Comparison of ENCODE assay signal across 20 cellular contexts in the genomic region with DNA sequence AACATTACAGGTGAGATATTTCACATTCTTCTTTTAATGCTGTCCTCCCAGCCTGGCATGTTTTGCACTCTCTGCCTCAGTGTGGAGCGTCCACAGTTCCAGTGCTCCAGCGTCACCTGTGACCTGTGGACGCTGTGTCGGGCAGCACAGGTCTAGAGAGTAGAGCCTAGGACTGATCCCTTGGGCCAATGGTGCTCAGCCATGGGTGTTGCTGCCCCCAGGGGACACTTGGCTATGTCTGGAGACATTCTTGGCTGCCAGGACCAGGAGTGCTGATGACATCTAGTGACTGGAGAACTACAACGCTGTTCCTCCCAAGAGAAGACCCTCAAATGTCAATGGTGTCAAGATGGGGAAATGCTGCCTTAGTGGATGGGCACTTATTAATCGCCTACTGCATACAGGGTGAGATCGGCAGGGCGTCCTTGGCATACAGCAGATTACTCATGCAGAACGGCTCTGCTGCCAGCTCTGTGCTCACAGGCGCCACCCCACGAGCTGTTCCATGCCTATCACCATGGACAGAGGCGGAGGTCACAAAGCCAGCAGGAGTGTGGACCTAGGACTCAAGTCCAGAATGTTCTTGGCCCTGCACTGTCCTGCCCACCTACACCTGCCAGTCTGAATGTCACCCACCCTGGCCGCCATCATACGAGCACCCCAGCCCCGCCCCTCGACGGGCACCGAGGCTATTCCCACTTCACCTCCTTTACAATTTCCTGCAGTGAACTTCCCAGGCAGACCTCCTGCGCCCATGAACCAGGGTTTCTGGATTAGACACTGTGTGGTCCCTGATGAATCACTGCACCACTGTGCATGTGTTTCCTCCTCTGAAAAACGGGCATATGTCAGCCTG. TPM values are rescaled to one million over a fixed set of nuclear protein-coding genes. Genes with fewer than 3 reads are reported as not detected.
A peak's percentile ranks its signal among the peaks of the same experiment; 100 is the strongest.
DNase-seq lines count a peak whose midpoint lies in the region; ATAC-seq and TF ChIP-seq lines count a peak whose summit lies in the region.
"Had no signal": no experiment of that assay in that cellular context is flagged by ENCODE, and none has a peak within 500 bp of the region (broad histone marks: within the 10 kb centered on the region; RNA-seq: fewer than 3 reads in every experiment).

No MANE protein-coding gene starts in this region.

- H3K27ac Mint-ChIP-seq in WTC11 = no peak overlapping the region

- CTCF ChIA-PET in SK-N-SH (lab: Yijun Ruan, JAX) (interaction anchor here (1.0 to 1.9 kb wide), 4 partner anchors 13 to 215 kb away, joined by 4 to 6 read pairs (median 6); a partner anchor contains a TSS), WTC11 (lab: Charles Lee) (interaction anchor here (0.7 to 1.8 kb wide), 5 partner anchors 13 to 134 kb away, joined by 3 to 6 read pairs (median 4); no protein-coding TSS in a partner anchor)

- no peak overlapping the region for H3K4me2 ChIP-seq in SK-N-SH

- POLR2A ChIA-PET in SK-N-SH (lab: Yijun Ruan, JAX) (no interaction called here), WTC11 (lab: Charles Lee) (no interaction called here)

- peaks cover 24% of the 10 kb centered on the region for H3F3A ChIP-seq in SK-N-SH (replicated peaks; ENCODE audit: insufficient read depth)

- H3K36me3 ChIP-seq in SK-N-SH (replicated peaks in 1 of 2; ENCODE audit: control insufficient read depth in 1 of 2, insufficient read depth in 2 of 2, low read length in 1 of 2) (no peaks in the 10 kb centered on the region), upper lobe of right lung (no peaks in the 10 kb centered on the region), breast epithelium (no peaks in the 10 kb centered on the region)
- H3K36me3 ChIP-seq: esophagus muscularis mucosa, tibial nerve had no signal

- intact Hi-C loops in upper lobe of right lung (cut with DNase I) = no loop called here
- intact Hi-C loops in breast epithelium (cut with DNase I; ENCODE audit: low total_unique reads) = loop anchor here (1.0 kb wide), 1 partner anchor 31 kb away; no protein-coding TSS in a partner anchor

- no peak overlapping the region for H3K4me3 ChIP-seq in SK-N-SH (ENCODE audit: low read depth in 2 of 2, low read length in 1 of 2)
- no peak overlapping the region for H3K4me3 ChIP-seq in upper lobe of right lung
- no peak overlapping the region for H3K4me3 ChIP-seq in breast epithelium
- H3K4me3 ChIP-seq: esophagus muscularis mucosa, tibial nerve had no signal

- H3K9me2 ChIP-seq in SK-N-SH = no peaks in the 10 kb centered on the region

- TF ChIP-seq RAD21 in SK-N-SH (IDR thresholded peaks at IDR 0.05; ENCODE audit: low read length) = no peak

- H3K27ac ChIP-seq in SK-N-SH (ENCODE audit: low read depth in 2 of 2, low read length in 1 of 2) (peak overlapping the region in 1 of 2 experiments; percentile 35; a peak in 1 of 4 replicates), upper lobe of right lung (no peak overlapping the region), breast epithelium (no peak overlapping the region)
- H3K27ac ChIP-seq: esophagus muscularis mucosa, tibial nerve had no signal

- peaks cover 17% of the 10 kb centered on the region; the same call in 1 of the 2 replicates for H3K27me3 Mint-ChIP-seq in WTC11 (ENCODE audit: low read depth)

- no peak overlapping the region for H3K9ac ChIP-seq in SK-N-SH

- H3K79me2 ChIP-seq in SK-N-SH (ENCODE audit: insufficient read depth) = no peaks in the 10 kb centered on the region

- peaks cover 8% of the 10 kb centered on the region for H3K36me3 Mint-ChIP-seq in WTC11

- H3K4me3 Mint-ChIP-seq in WTC11 = no peak overlapping the region

- H3K9me3 Mint-ChIP-seq in WTC11 = peaks cover 23% of the 10 kb centered on the region

- H3K4me1 Mint-ChIP-seq in WTC11 = peaks cover 10% of the 10 kb centered on the region

- DNase-seq in SK-N-SH (peak; percentile 30), WTC11 (ENCODE audit: low spot score) (no peak), iPS-NIHi7 (ENCODE audit: extremely low spot score) (peak; percentile 58), upper lobe of right lung (no peak), breast epithelium (ENCODE audit: low spot score in 2 of 2) (no peak), activated gamma-delta T cell (lab: John Stamatoyannopoulos, UW) (no peak), NCI-H1694 (lab: John Stamatoyannopoulos, UW) (no peak)
- DNase-seq: activated CD4-positive, alpha-beta T cell treated with anti-CD3 and anti-CD28 coated beads, Interleukin-2, amount 50 U/mL, for 4 hours; activated T-cell treated with anti-CD3 and anti-CD28 coated beads, Interleukin-2, amount 50 U/mL, for 48 hours; COR-L47; GF-D8; hypothalamus; KG1; NCI-H1930; NCI-H526; retina had no signal

- H3K4me1 ChIP-seq in SK-N-SH (ENCODE audit: control insufficient read depth in 1 of 2, insufficient read depth in 2 of 2, low read depth in 1 of 2, low read length in 1 of 2) = peaks cover 0 to 17% of the 10 kb centered on the region in 2 experiments; a peak in 1 of 4 replicates
- no peaks in the 10 kb centered on the region for H3K4me1 ChIP-seq in upper lobe of right lung
- no peaks in the 10 kb centered on the region for H3K4me1 ChIP-seq in breast epithelium

- no peaks in the 10 kb centered on the region for H4K20me1 ChIP-seq in SK-N-SH (ENCODE audit: insufficient read depth)

- no peak for TF ChIP-seq EP300 in SK-N-SH (IDR thresholded peaks at IDR 0.05; ENCODE audit: borderline replicate concordance in 1 of 2, low read depth in 1 of 2, low read length in 1 of 2)

- no peak for ATAC-seq in SK-N-SH treated with all-trans-retinoic acid at 6 μM for 48 hours
- ATAC-seq in WTC11 = peak; percentile 24; the same call in 1 of the 2 replicates
- ATAC-seq in upper lobe of right lung = no peak
- ATAC-seq: natural killer cell treated with Interleukin-12 subunit alpha and Interleukin-12 subunit beta and Interleukin-15 and Interleukin-18, amount 100 ng/mL, for 72 hours had no signal

- no peak for TF ChIP-seq POLR2A in breast epithelium (IDR thresholded peaks at IDR 0.05)

- H2AFZ ChIP-seq in SK-N-SH (ENCODE audit: low read depth) = no peak overlapping the region

- TF ChIP-seq CTCF in SK-N-SH (IDR thresholded peaks at IDR 0.05) (no peak), WTC11 (IDR thresholded peaks at IDR 0.05) (no peak), upper lobe of right lung (IDR thresholded peaks at IDR 0.05) (peak; percentile 9), breast epithelium (IDR thresholded peaks at IDR 0.05) (no peak)

- WGBS in SK-N-SH (ENCODE audit: low lambda C conversion rate) = 44% methylated on average over 17 of the region's 20 CpGs

- no peaks in the 10 kb centered on the region for H3K27me3 ChIP-seq in SK-N-SH (ENCODE audit: insufficient read depth)
- peaks cover 5% of the 10 kb centered on the region for H3K27me3 ChIP-seq in upper lobe of right lung
- H3K27me3 ChIP-seq in breast epithelium = peaks cover 0 to 17% of the 10 kb centered on the region in 2 donors

- no peaks in the 10 kb centered on the region for H3K9me3 ChIP-seq in SK-N-SH
- H3K9me3 ChIP-seq in upper lobe of right lung = no peaks in the 10 kb centered on the region
- H3K9me3 ChIP-seq in breast epithelium = no peaks in the 10 kb centered on the region
- H3K9me3 ChIP-seq: esophagus muscularis mucosa had no signal

TF ChIP-seq in SK-N-SH treated with all-trans-retinoic acid at 6 μM for 48 hours, 23 proteins besides CTCF, POLR2A, EP300 and RAD21:
- TF ChIP-seq, protein P1, sequence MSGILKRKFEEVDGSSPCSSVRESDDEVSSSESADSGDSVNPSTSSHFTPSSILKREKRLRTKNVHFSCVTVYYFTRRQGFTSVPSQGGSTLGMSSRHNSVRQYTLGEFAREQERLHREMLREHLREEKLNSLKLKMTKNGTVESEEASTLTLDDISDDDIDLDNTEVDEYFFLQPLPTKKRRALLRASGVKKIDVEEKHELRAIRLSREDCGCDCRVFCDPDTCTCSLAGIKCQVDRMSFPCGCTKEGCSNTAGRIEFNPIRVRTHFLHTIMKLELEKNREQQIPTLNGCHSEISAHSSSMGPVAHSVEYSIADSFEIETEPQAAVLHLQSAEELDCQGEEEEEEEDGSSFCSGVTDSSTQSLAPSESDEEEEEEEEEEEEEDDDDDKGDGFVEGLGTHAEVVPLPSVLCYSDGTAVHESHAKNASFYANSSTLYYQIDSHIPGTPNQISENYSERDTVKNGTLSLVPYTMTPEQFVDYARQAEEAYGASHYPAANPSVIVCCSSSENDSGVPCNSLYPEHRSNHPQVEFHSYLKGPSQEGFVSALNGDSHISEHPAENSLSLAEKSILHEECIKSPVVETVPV (CRISPR knock-in tag; IDR thresholded peaks at IDR 0.05) = no peak

TF ChIP-seq in WTC11, 78 proteins besides CTCF, POLR2A, EP300 and RAD21 (continues in another document):
- TF ChIP-seq SP1 (CRISPR knock-in tag; conservative IDR thresholded peaks at IDR 0.05) = 0 out of 2 replicates have a peak, but pooled peaks have one; percentile 28

RNA-seq across cellular contexts. Expression of a gene that starts 13.9 kb away (rescaled TPM):
- polyA plus RNA-seq in SK-N-SH (2012; rRNA removed) = 0.63 and 0.81 TPM in 2 replicates
- polyA plus RNA-seq in SK-N-SH (2012; cell fraction: cytosol; rRNA removed) = 0.14 TPM in 2 replicates
- 3.7 and 8.3 TPM in 2 replicates for polyA plus RNA-seq in SK-N-SH (2012; cell fraction: nucleus; rRNA removed)
- total RNA-seq in WTC11 (2021) (3.2 to 4.7 TPM (median 3.9 TPM) in 3 replicates), upper lobe of right lung (1.2 TPM), breast epithelium (under 1 TPM in 1 of 3 donors, not detected in 2; 0.66 TPM)

RNA-seq across cellular contexts. Expression of a gene that starts 21.6 kb away (rescaled TPM):
- 0.64 and 0.80 TPM in 2 replicates for polyA plus RNA-seq in SK-N-SH (2012; rRNA removed)
- 0.22 and 0.45 TPM in 2 replicates for polyA plus RNA-seq in SK-N-SH (2012; cell fraction: cytosol; rRNA removed)
- polyA plus RNA-seq in SK-N-SH (2012; cell fraction: nucleus; rRNA removed) = 3.8 and 7.6 TPM in 2 replicates
- total RNA-seq in WTC11 (2021) = 8.4 to 9.8 TPM (median 9.0 TPM) in 3 replicates
- 37.8 TPM for total RNA-seq in upper lobe of right lung
- 10 to 100 TPM in 2 of 3 donors, 1 to 10 TPM in 1; 8.3 to 40.6 (median 21.8) TPM for total RNA-seq in breast epithelium

RNA-seq across cellular contexts. Expression of a gene that starts 24.9 kb away (rescaled TPM):
- 28.3 and 31.0 TPM in 2 replicates for polyA plus RNA-seq in SK-N-SH (2012; rRNA removed)
- 11.8 and 22.1 TPM in 2 replicates for polyA plus RNA-seq in SK-N-SH (2012; cell fraction: cytosol; rRNA removed)
- polyA plus RNA-seq in SK-N-SH (2012; cell fraction: nucleus; rRNA removed) = 20.6 and 30.9 TPM in 2 replicates
- total RNA-seq in WTC11 (2021) (14.3 to 18.8 TPM (median 14.9 TPM) in 3 replicates), upper lobe of right lung (19.9 TPM), breast epithelium (10 to 100 TPM; 77.7 to 98.9 (median 77.7) TPM)

RNA-seq across cellular contexts. Expression of a gene that starts 49.1 kb away (rescaled TPM):
- 69.2 and 96.7 TPM in 2 replicates for polyA plus RNA-seq in SK-N-SH (2012; rRNA removed)
- 48.9 and 66.0 TPM in 2 replicates for polyA plus RNA-seq in SK-N-SH (2012; cell fraction: cytosol; rRNA removed)
- 83.8 and 200 TPM in 2 replicates for polyA plus RNA-seq in SK-N-SH (2012; cell fraction: nucleus; rRNA removed)
- total RNA-seq in WTC11 (2021) = 124 to 129 TPM (median 126 TPM) in 3 replicates
- 40.9 TPM for total RNA-seq in upper lobe of right lung
- 10 to 100 TPM; 44.6 to 69.5 (median 49.3) TPM for total RNA-seq in breast epithelium

Comparison
In these comparisons a context has a peak if more than half of its experiments do, and no peak if none do; other contexts are left out.
1. DNase-seq: peak in SK-N-SH (single experiment) and iPS-NIHi7 (single experiment); none in WTC11 (single experiment), upper lobe of right lung (single experiment), breast epithelium (0 of 2), activated gamma-delta T cell (single experiment) and NCI-H1694 (single experiment).